In the genomic region with DNA sequence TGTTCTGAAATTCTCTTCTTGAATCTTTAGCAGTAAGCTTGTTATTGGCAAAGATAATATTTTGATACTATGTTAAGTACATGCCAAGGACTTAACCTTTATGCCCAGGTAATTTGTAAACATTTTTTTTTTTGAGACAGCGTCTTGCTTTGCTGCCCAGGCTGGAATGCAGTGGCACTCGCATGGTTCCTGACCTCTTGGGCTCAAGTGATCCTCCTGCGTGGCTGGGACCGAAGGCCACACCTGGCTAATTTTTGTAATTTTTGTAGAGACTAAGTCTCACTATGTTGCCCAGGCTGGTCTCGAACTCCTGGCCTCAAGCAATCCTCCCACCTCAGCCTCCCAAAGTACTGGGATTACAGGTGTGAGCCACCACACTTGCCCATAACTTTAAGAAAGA, we compare ENCODE assay signal across 24 cellular contexts. TPM values are rescaled to one million over a fixed set of nuclear protein-coding genes. Genes with fewer than 3 reads are reported as not detected.
DNase-seq lines count a peak whose midpoint lies in the region; ATAC-seq and TF ChIP-seq lines count a peak whose summit lies in the region.
"Had no signal": no experiment of that assay in that cellular context is flagged by ENCODE, and none has a peak within 500 bp of the region (broad histone marks: within the 10 kb centered on the region; RNA-seq: fewer than 3 reads in every experiment).

No MANE protein-coding gene starts in this region.

- TF ChIP-seq CTCF in HCT116 (IDR thresholded peaks at IDR 0.05 in 2 of 3, conservative IDR thresholded peaks at IDR 0.05 in 1 of 3; ENCODE audit: borderline replicate concordance in 1 of 3, insufficient read depth in 1 of 3, low read depth in 2 of 3, low read length in 2 of 3) (no peak), Panc1 (IDR thresholded peaks at IDR 0.05) (no peak), VCaP (conservative IDR thresholded peaks at IDR 0.05) (no peak), thyroid gland (IDR thresholded peaks at IDR 0.05) (no peak)

- H4K20me1 ChIP-seq in HCT116 (ENCODE audit: insufficient read depth): no peaks in the 10 kb centered on the region
- H4K20me1 ChIP-seq: BLaER1 had no signal

- H3K4me2 ChIP-seq in HCT116 (ENCODE audit: low read length): peak overlapping the region; percentile 75; the same call in 1 of the 2 replicates
- H3K4me2 ChIP-seq: BLaER1 had no signal

- H3K79me2 ChIP-seq in HCT116 (ENCODE audit: insufficient read depth, low read length): no peaks in the 10 kb centered on the region

- in situ Hi-C loops in Panc1 (cut with HindIII; ENCODE audit: low pct_unique_long_range_greater_than_20kb, low sequenced_read_pairs): no loop called here

- RAD21 ChIA-PET in HCT116 (lab: Charles Lee; ENCODE audit: low non-redundant PET in 1 of 2, low total read pairs in 2 of 2, uncharacterized antibody in 2 of 2, unreplicated experiment in 2 of 2): no interaction called here

- no peak for TF ChIP-seq POLR2A in HCT116 (IDR thresholded peaks at IDR 0.05; ENCODE audit: borderline replicate concordance, extremely low read depth, insufficient read depth, insufficient read length)
- TF ChIP-seq POLR2A in thyroid gland (IDR thresholded peaks at IDR 0.05): no peak

- DNase-seq in HCT116 (ENCODE audit: low read depth, low spot score) (no peak), Panc1 (ENCODE audit: low read depth, low spot score) (no peak), thyroid gland (peak; percentile 69 to 78), T-helper 9 cell (no peak), NCI-H1694 treated with DMSO at 0.1 percent for 48 hours (lab: John Stamatoyannopoulos, UW) (no peak)
- DNase-seq in stimulated activated naive CD8-positive, alpha-beta T cell treated with anti-CD3 and anti-CD28 coated beads, Interleukin-15, Interleukin-2, amounts not matched to agents 100 U/mL and 50 U/mL, for 24 hours: no peak
- DNase-seq in activated CD8-positive, alpha-beta memory T cell treated with anti-CD3 and anti-CD28 coated beads for 24 hours: no peak
- DNase-seq: 8988T; ACHN; BE2C; Caco-2; Calu3; CD4-positive, alpha-beta T cell; CD8-positive, alpha-beta T cell; DMS 273 treated with DMSO at 0.1 percent for 48 hours; DMS153; DMS53; DMS79; DND-41; EL; GDM1 had no signal

- POLR2A ChIA-PET in HCT116 (lab: Charles Lee): no interaction called here
- POLR2A ChIA-PET in Panc1 (lab: Charles Lee): no interaction called here

- H3K27ac ChIP-seq in HCT116 (ENCODE audit: low read depth, low read length): no peak overlapping the region; the same call in 1 of the 2 replicates
- peak overlapping the region; percentile 65 for H3K27ac ChIP-seq in Panc1 (ENCODE audit: low read length)
- peak overlapping the region; percentile 68 for H3K27ac ChIP-seq in VCaP
- H3K27ac ChIP-seq in thyroid gland: peak overlapping the region; percentile 84 to 90 (median 85)
- H3K27ac ChIP-seq: BLaER1 had no signal

- H3K36me3 ChIP-seq in HCT116 (ENCODE audit: control insufficient read depth in 1 of 2, insufficient read depth in 2 of 2, low read length in 2 of 2) (no peaks in the 10 kb centered on the region), Panc1 (ENCODE audit: control insufficient read depth, insufficient read depth, low read length) (no peaks in the 10 kb centered on the region), thyroid gland (no peaks in the 10 kb centered on the region)
- H3K36me3 ChIP-seq: BE2C, BLaER1 had no signal

- ATAC-seq in HCT116: no peak
- no peak for ATAC-seq in Panc1
- no peak for ATAC-seq in stimulated activated naive CD8-positive, alpha-beta T cell treated with anti-CD3 and anti-CD28 coated beads, Interleukin-15, Interleukin-2, amounts not matched to agents 100 U/mL and 50 U/mL, for 24 hours
- ATAC-seq: CD8-positive, alpha-beta T cell; GM12878 had no signal

- no TSS peak for BruUV-seq in HCT116 (replicated peaks; lab: Mats Ljungman, UMichigan)
- BruUV-seq in Panc1 (replicated peaks; lab: Mats Ljungman, UMichigan): no TSS peak

- H3K4me3 ChIP-seq in HCT116 (replicated peaks in 1 of 2; ENCODE audit: low read depth in 1 of 2, low read length in 2 of 2): no peak overlapping the region
- H3K4me3 ChIP-seq in Panc1 (ENCODE audit: low read depth in 2 of 2, low read length in 2 of 2): no peak overlapping the region
- H3K4me3 ChIP-seq in thyroid gland (replicated peaks in 1 of 3): no peak overlapping the region
- H3K4me3 ChIP-seq: BLaER1, GM12878 had no signal

- no peaks in the 10 kb centered on the region for H3K9me2 ChIP-seq in HCT116 (ENCODE audit: insufficient read depth)

- 27 to 45% methylated on average over 5 of the region's 5 CpGs for WGBS in thyroid gland, 2 donors

- H2AFZ ChIP-seq in HCT116 (ENCODE audit: low read depth, low read length, poor library complexity, severe bottlenecking): no peak overlapping the region

- CTCF ChIA-PET in HCT116 (lab: Charles Lee) (interaction anchor here (1.3 kb wide), 1 partner anchor 29 kb away, joined by 5 read pairs; no protein-coding TSS in a partner anchor), Panc1 (lab: Charles Lee) (no interaction called here)

- H3K9me3 ChIP-seq in HCT116 (ENCODE audit: control insufficient read depth in 1 of 2, insufficient read depth in 1 of 2, low read depth in 1 of 2, low read length in 2 of 2) (no peaks in the 10 kb centered on the region), Panc1 (ENCODE audit: control insufficient read depth, insufficient read depth, low read depth, low read length) (no peaks in the 10 kb centered on the region), thyroid gland (no peaks in the 10 kb centered on the region)
- H3K9me3 ChIP-seq: BE2C, Caco-2 had no signal

- H3K4me1 ChIP-seq in HCT116 (ENCODE audit: control insufficient read depth in 1 of 2, insufficient read depth in 2 of 2, low read length in 2 of 2) (peaks cover 20 to 33% of the 10 kb centered on the region in 2 experiments), Panc1 (ENCODE audit: control insufficient read depth, insufficient read depth, low read length) (peaks cover 12% of the 10 kb centered on the region), thyroid gland (peaks cover 11 to 26% of the 10 kb centered on the region in 2 donors)
- H3K4me1 ChIP-seq: BE2C, BLaER1, Caco-2 had no signal

- H3K9ac ChIP-seq in HCT116 (ENCODE audit: low read length): no peak overlapping the region
- H3K9ac ChIP-seq: BLaER1 had no signal

- intact Hi-C loops in HCT116 (cut with micrococcal nuclease) (loop anchor here (2.0 to 10.0 kb wide), 3 partner anchors 35 to 838 kb away; partner anchors contain the start of gene ZCCHC2), Panc1 (cut with micrococcal nuclease; ENCODE audit: unreplicated experiment) (no loop called here), thyroid gland (cut with DNase I) (no loop called here)

- no peak for TF ChIP-seq RAD21 in HCT116 (IDR thresholded peaks at IDR 0.05; ENCODE audit: low read depth)

- H3K27me3 ChIP-seq in HCT116 (ENCODE audit: insufficient read depth, low read length) (no peaks in the 10 kb centered on the region), Panc1 (ENCODE audit: control insufficient read depth, insufficient read depth, low read length) (no peaks in the 10 kb centered on the region), thyroid gland (no peaks in the 10 kb centered on the region)
- H3K27me3 ChIP-seq: BLaER1 had no signal

TF ChIP-seq in HCT116, 20 proteins besides CTCF, POLR2A, EP300 and RAD21:
- no peak for TF ChIP-seq EGR1 (IDR thresholded peaks at IDR 0.05; ENCODE audit: low read depth)
- no peak for TF ChIP-seq ZFX (IDR thresholded peaks at IDR 0.05)
- TF ChIP-seq ZNF274 (IDR thresholded peaks at IDR 0.05; ENCODE audit: low read depth, low read length): no peak
- TF ChIP-seq SRF (IDR thresholded peaks at IDR 0.05; ENCODE audit: low read depth): no peak
- TF ChIP-seq EZH2phosphoT487 (IDR thresholded peaks at IDR 0.05; ENCODE audit: borderline replicate concordance): no peak
- TF ChIP-seq YY1 (IDR thresholded peaks at IDR 0.05; ENCODE audit: extremely low read depth, insufficient replicate concordance, low read depth, low read length): no peak
- no peak for TF ChIP-seq JUND (IDR thresholded peaks at IDR 0.05)
- no peak for TF ChIP-seq ELF1 (IDR thresholded peaks at IDR 0.05; ENCODE audit: borderline replicate concordance, low read depth)
- no peak for TF ChIP-seq FOSL1 (IDR thresholded peaks at IDR 0.05; ENCODE audit: low read depth)
- TF ChIP-seq REST (IDR thresholded peaks at IDR 0.05; ENCODE audit: low read depth): no peak
TF ChIP-seq in HCT116: peak in this region for 0.

RNA-seq across cellular contexts. Expression of gene ZCCHC2, which starts 35.7 kb away (rescaled TPM):
- total RNA-seq in HCT116 (2021; ENCODE audit: unreplicated experiment) (17.7 TPM), Panc1 (2021; ENCODE audit: unreplicated experiment) (18.2 TPM), thyroid gland (10 to 100 TPM; 20.1 to 28.5 (median 24.9) TPM)
- polyA plus RNA-seq in HCT116 (2012): 9.1 and 12.0 TPM in 2 replicates
- 10.8 TPM for polyA plus RNA-seq in Panc1 (2012; ENCODE audit: insufficient read length)

Comparison
In these comparisons a context has a peak if more than half of its experiments do, and no peak if none do; other contexts are left out.
1. DNase-seq: peak in thyroid gland (2 of 2); none in HCT116 (single experiment), Panc1 (single experiment), stimulated activated naive CD8-positive, alpha-beta T cell treated with anti-CD3 and anti-CD28 coated beads, Interleukin-15, Interleukin-2, amounts not matched to agents 100 U/mL and 50 U/mL, for 24 hours (single experiment), T-helper 9 cell (single experiment), activated CD8-positive, alpha-beta memory T cell treated with anti-CD3 and anti-CD28 coated beads for 24 hours (single experiment) and NCI-H1694 treated with DMSO at 0.1 percent for 48 hours (single experiment).